Comparison of ENCODE assay signal across 18 cellular contexts in genomic region chr4:182575225-182575624, GRCh38.
DNase-seq lines count a peak whose midpoint lies in the region; ATAC-seq and TF ChIP-seq lines count a peak whose summit lies in the region.
"Had no signal": no experiment of that assay in that cellular context is flagged by ENCODE, and none has a peak within 500 bp of the region (broad histone marks: within the 10 kb centered on the region; RNA-seq: fewer than 3 reads in every experiment).

No MANE protein-coding gene starts in this region.

- H3K9me3 ChIP-seq in ectodermal cell (ENCODE audit: control insufficient read depth, low read length) (no peaks in the 10 kb centered on the region), muscle layer of duodenum (ENCODE audit: control insufficient read depth in 1 of 2, low read length in 2 of 2) (no peaks in the 10 kb centered on the region), esophagus muscularis mucosa (no peaks in the 10 kb centered on the region)
- H3K9me3 ChIP-seq: BLaER1 treated with 17β-estradiol and CSF1 and Interleukin-3, amounts not matched to agents 10 nM and 100 nM had no signal

- DNase-seq in Ammon's horn (ENCODE audit: low spot score) (peak; percentile 58), OCI-M1 (lab: John Stamatoyannopoulos, UW) (peak; percentile 45), esophagus muscularis mucosa (ENCODE audit: extremely low spot score) (no peak), dorsolateral prefrontal cortex (no peak), GM10248 (ENCODE audit: extremely low spot score) (no peak)
- DNase-seq: 8988T, GOT3, Karpas-422, NCI-H1105, NCI-H1694, NCI-H2107, NCI-H2227 treated with DMSO at 0.1 percent for 48 hours, NCI-H524 had no signal

- TF ChIP-seq POLR2A in esophagus muscularis mucosa (IDR thresholded peaks at IDR 0.05; ENCODE audit: low read depth): no peak

- peak overlapping the region; percentile 36 for H3K27ac ChIP-seq in ectodermal cell (ENCODE audit: insufficient read depth, low read depth, low read length, poor library complexity, severe bottlenecking)
- peak overlapping the region; percentile 12 for H3K27ac ChIP-seq in muscle layer of duodenum (ENCODE audit: low read length)
- no peak overlapping the region for H3K27ac ChIP-seq in esophagus muscularis mucosa (replicated peaks in 1 of 4)
- H3K27ac ChIP-seq in dorsolateral prefrontal cortex: no peak overlapping the region
- H3K27ac ChIP-seq: BLaER1 treated with 17β-estradiol and CSF1 and Interleukin-3, amounts not matched to agents 10 nM and 100 nM had no signal

- CTCF ChIA-PET in GM10248 (lab: Yijun Ruan, JAX): no interaction called here

- H3K4me1 ChIP-seq in ectodermal cell (ENCODE audit: control insufficient read depth, insufficient read depth, low read length): peaks cover 27% of the 10 kb centered on the region
- H3K4me1 ChIP-seq in muscle layer of duodenum (ENCODE audit: control insufficient read depth in 1 of 2, insufficient read depth in 2 of 2, low read length in 2 of 2): no peaks in the 10 kb centered on the region
- peaks cover 0 to 11% (median 2%) of the 10 kb centered on the region in 4 donors for H3K4me1 ChIP-seq in esophagus muscularis mucosa
- H3K4me1 ChIP-seq: BLaER1 treated with 17β-estradiol and CSF1 and Interleukin-3, amounts not matched to agents 10 nM and 100 nM had no signal

- intact Hi-C loops in esophagus muscularis mucosa (cut with DNase I) (no loop called here), dorsolateral prefrontal cortex (cut with DNase I) (no loop called here)

- 41 to 50% methylated on average over 6 of the region's 6 CpGs for WGBS in ectodermal cell, 2 experiments
- WGBS in esophagus muscularis mucosa: 57% methylated on average over 6 of the region's 6 CpGs

- TF ChIP-seq CTCF in esophagus muscularis mucosa (IDR thresholded peaks at IDR 0.05) (no peak), dorsolateral prefrontal cortex (IDR thresholded peaks at IDR 0.05 in 54 of 56, conservative IDR thresholded peaks at IDR 0.05 in 2 of 56; ENCODE audit: low read depth in 1 of 56, partially characterized antibody in 56 of 56) (no peak), GM10248 (IDR thresholded peaks at IDR 0.05; ENCODE audit: control extremely low read depth, extremely low read depth, low read depth, missing control alignments) (no peak)

- H3K36me3 ChIP-seq in ectodermal cell (ENCODE audit: control insufficient read depth, insufficient read depth, low read length): no peaks in the 10 kb centered on the region
- H3K36me3 ChIP-seq in muscle layer of duodenum (ENCODE audit: control insufficient read depth in 1 of 2, insufficient read depth in 2 of 2, low read length in 2 of 2): no peaks in the 10 kb centered on the region
- no peaks in the 10 kb centered on the region for H3K36me3 ChIP-seq in esophagus muscularis mucosa
- H3K36me3 ChIP-seq: BLaER1 treated with 17β-estradiol and CSF1 and Interleukin-3, amounts not matched to agents 10 nM and 100 nM had no signal

- no peaks in the 10 kb centered on the region for H3K27me3 ChIP-seq in ectodermal cell (ENCODE audit: control insufficient read depth, insufficient read depth, low read length, poor library complexity, severe bottlenecking)
- H3K27me3 ChIP-seq in muscle layer of duodenum (ENCODE audit: low read depth, low read length): no peaks in the 10 kb centered on the region
- H3K27me3 ChIP-seq in esophagus muscularis mucosa: no peaks in the 10 kb centered on the region
- peaks cover 0 to 28% (median 0%) of the 10 kb centered on the region in 45 donors for H3K27me3 ChIP-seq in dorsolateral prefrontal cortex
- H3K27me3 ChIP-seq: BLaER1 treated with 17β-estradiol and CSF1 and Interleukin-3, amounts not matched to agents 10 nM and 100 nM had no signal

- no peak overlapping the region for H3K4me3 ChIP-seq in ectodermal cell (ENCODE audit: insufficient read depth, low read depth, low read length)
- no peak overlapping the region for H3K4me3 ChIP-seq in muscle layer of duodenum (ENCODE audit: low read depth in 1 of 2, low read length in 2 of 2)
- H3K4me3 ChIP-seq in esophagus muscularis mucosa: no peak overlapping the region
- H3K4me3 ChIP-seq in dorsolateral prefrontal cortex: no peak overlapping the region
- H3K4me3 ChIP-seq: BLaER1 treated with 17β-estradiol and CSF1 and Interleukin-3, amounts not matched to agents 10 nM and 100 nM had no signal

- POLR2A ChIA-PET in GM10248 (lab: Yijun Ruan, JAX): no interaction called here

- no peak for ATAC-seq in GM21423 (IDR thresholded peaks at IDR 0.05; ENCODE audit: unreplicated experiment)
- ATAC-seq: Panc1 had no signal

- no peak for TF ChIP-seq EP300 in esophagus muscularis mucosa (IDR thresholded peaks at IDR 0.05)

Comparison
In these comparisons a context has a peak if more than half of its experiments do, and no peak if none do; other contexts are left out.
1. DNase-seq: peak in Ammon's horn (single experiment) and OCI-M1 (single experiment); none in esophagus muscularis mucosa (single experiment), dorsolateral prefrontal cortex (0 of 10) and GM10248 (single experiment).
2. H3K27ac ChIP-seq: peak in ectodermal cell (single experiment) and muscle layer of duodenum (single experiment); none in esophagus muscularis mucosa (0 of 4) and dorsolateral prefrontal cortex (0 of 59).